ENCODE assay signal across 8 cellular contexts in the genomic region with DNA sequence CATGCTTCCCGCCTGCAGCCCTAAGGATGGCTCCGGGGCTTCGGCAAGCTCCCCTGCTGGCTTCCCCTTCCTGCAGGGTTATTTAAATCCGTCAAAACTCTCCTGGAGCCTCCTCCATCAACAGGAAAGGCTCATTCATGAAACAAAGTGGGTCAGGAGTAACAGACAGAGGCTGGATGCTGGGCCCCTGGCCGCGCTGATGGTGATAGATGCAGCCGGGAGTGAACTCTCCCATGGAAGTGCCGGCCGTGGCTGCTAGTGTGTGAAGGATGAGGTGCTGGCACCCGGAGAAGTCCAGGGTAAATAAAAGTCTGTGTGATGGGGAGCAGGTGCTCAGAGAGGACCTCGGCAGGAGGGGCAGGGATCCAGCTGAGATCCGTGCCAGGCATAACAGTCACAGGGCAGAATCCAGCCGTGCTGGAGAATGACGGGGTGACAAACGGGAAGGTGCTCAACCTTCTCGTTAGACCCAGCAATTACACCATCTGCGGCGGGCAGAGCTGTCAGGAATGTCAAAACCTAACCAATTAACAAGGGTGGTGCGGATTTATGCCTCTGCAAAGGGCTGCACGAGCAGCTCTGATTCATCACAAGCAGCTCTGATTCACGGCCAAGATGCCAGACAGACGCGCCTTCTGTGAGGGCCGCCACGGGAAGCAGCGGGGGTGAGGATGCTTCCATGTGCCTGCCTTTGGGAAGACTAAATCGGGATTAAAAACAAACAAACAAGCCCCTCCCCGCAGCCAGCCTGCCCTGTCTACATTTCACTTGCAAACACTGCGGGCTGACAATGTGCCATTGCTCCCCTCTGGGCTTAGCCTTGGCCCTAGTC. TPM values are rescaled to one million over a fixed set of nuclear protein-coding genes. Genes with fewer than 3 reads are reported as not detected.
DNase-seq lines count a peak whose midpoint lies in the region; TF ChIP-seq lines count a peak whose summit lies in the region.

No MANE protein-coding gene starts in this region.

- DNase-seq in activated CD4-positive, alpha-beta T cell treated with anti-CD3 and anti-CD28 coated beads, Interleukin-2, amount 10 ng/mL, durations not matched to agents 7 days and 5 days = no peak
- no peak for DNase-seq in activated CD4-positive, alpha-beta T cell treated with anti-CD3 and anti-CD28 coated beads for 48 hours
- peak; percentile 90 for DNase-seq in NCI-H774 (lab: John Stamatoyannopoulos, UW)
- DNase-seq in fibroblast of the aortic adventitia (ENCODE audit: low read depth) = peak; percentile 42
- DNase-seq in putamen (ENCODE audit: low spot score) = peak; percentile 84
- DNase-seq in activated CD4-positive, alpha-beta T cell treated with anti-CD3 and anti-CD28 coated beads, Interleukin-2, amount 50 U/mL, for 48 hours = no peak
- no peak for DNase-seq in activated effector memory CD4-positive, alpha-beta T cell treated with Interleukin-2 at 50 U/mL for 16 hours
- DNase-seq in GM20000 (ENCODE audit: low spot score) = no peak

- no peaks in the 10 kb centered on the region for H3K27me3 Mint-ChIP-seq in activated CD4-positive, alpha-beta T cell treated with anti-CD3 and anti-CD28 coated beads, Interleukin-2, amount 10 ng/mL, durations not matched to agents 7 days and 5 days

- H3K4me3 ChIP-seq in fibroblast of the aortic adventitia (ENCODE audit: low read depth, low read length) = no peak overlapping the region

- POLR2A ChIA-PET in activated CD4-positive, alpha-beta T cell treated with anti-CD3 and anti-CD28 coated beads, Interleukin-2, amount 10 ng/mL, durations not matched to agents 7 days and 5 days (lab: Charles Lee) = no interaction called here

- CTCF ChIA-PET in activated CD4-positive, alpha-beta T cell treated with anti-CD3 and anti-CD28 coated beads, Interleukin-2, amount 10 ng/mL, durations not matched to agents 7 days and 5 days (lab: Charles Lee) = no interaction called here

- H3K9me3 Mint-ChIP-seq in activated CD4-positive, alpha-beta T cell treated with anti-CD3 and anti-CD28 coated beads, Interleukin-2, amount 10 ng/mL, durations not matched to agents 7 days and 5 days = no peaks in the 10 kb centered on the region

- peak overlapping the region; percentile 93 for H3K27ac Mint-ChIP-seq in activated CD4-positive, alpha-beta T cell treated with anti-CD3 and anti-CD28 coated beads, Interleukin-2, amount 10 ng/mL, durations not matched to agents 7 days and 5 days

- peaks cover 53% of the 10 kb centered on the region for H3K4me1 Mint-ChIP-seq in activated CD4-positive, alpha-beta T cell treated with anti-CD3 and anti-CD28 coated beads, Interleukin-2, amount 10 ng/mL, durations not matched to agents 7 days and 5 days

- peaks cover 61% of the 10 kb centered on the region for H3K36me3 Mint-ChIP-seq in activated CD4-positive, alpha-beta T cell treated with anti-CD3 and anti-CD28 coated beads, Interleukin-2, amount 10 ng/mL, durations not matched to agents 7 days and 5 days (ENCODE audit: low read depth)

- no peak for TF ChIP-seq CTCF in fibroblast of the aortic adventitia (IDR thresholded peaks at IDR 0.05; ENCODE audit: insufficient read depth, low read length)
- TF ChIP-seq CTCF in GM20000 (IDR thresholded peaks at IDR 0.05; ENCODE audit: extremely low read depth, missing control alignments) = no peak

- H3K4me3 Mint-ChIP-seq in activated CD4-positive, alpha-beta T cell treated with anti-CD3 and anti-CD28 coated beads, Interleukin-2, amount 10 ng/mL, durations not matched to agents 7 days and 5 days = no peak overlapping the region

RNA-seq across cellular contexts. Expression of a gene that starts 55.6 kb away (rescaled TPM):
- total RNA-seq in activated CD4-positive, alpha-beta T cell treated with anti-CD3 and anti-CD28 coated beads, Interleukin-2, amount 10 ng/mL, durations not matched to agents 7 days and 5 days = 10 to 100 TPM; 81.0 to 95.8 TPM
- total RNA-seq in fibroblast of the aortic adventitia (ENCODE audit: low replicate concordance) = 19.3 and 63.4 TPM in 2 replicates

Comparison
In these comparisons a context has a peak if more than half of its experiments do, and no peak if none do; other contexts are left out.
1. DNase-seq: peak in NCI-H774 (single experiment), fibroblast of the aortic adventitia (single experiment) and putamen (single experiment); none in activated CD4-positive, alpha-beta T cell treated with anti-CD3 and anti-CD28 coated beads, Interleukin-2, amount 10 ng/mL, durations not matched to agents 7 days and 5 days (single experiment), activated CD4-positive, alpha-beta T cell treated with anti-CD3 and anti-CD28 coated beads for 48 hours (single experiment), activated CD4-positive, alpha-beta T cell treated with anti-CD3 and anti-CD28 coated beads, Interleukin-2, amount 50 U/mL, for 48 hours (0 of 2), activated effector memory CD4-positive, alpha-beta T cell treated with Interleukin-2 at 50 U/mL for 16 hours (single experiment) and GM20000 (single experiment).